ENCODE assay signal across 20 cellular contexts in genomic region chr15:90933310-90933709, GRCh38.
DNase-seq lines count a peak whose midpoint lies in the region; TF ChIP-seq lines count a peak whose summit lies in the region.
"Had no signal": no experiment of that assay in that cellular context is flagged by ENCODE, and none has a peak within 500 bp of the region (broad histone marks: within the 10 kb centered on the region; RNA-seq: fewer than 3 reads in every experiment).

No MANE protein-coding gene starts in this region.

- peaks cover 64% of the 10 kb centered on the region for H3K4me1 Mint-ChIP-seq in activated T-cell treated with anti-CD3 and anti-CD28 coated beads, Interleukin-2, amount 50 U/mL, for 24 hours (ENCODE audit: low read depth)

- H3K27me3 ChIP-seq in OCI-LY1 (ENCODE audit: insufficient read depth, low read length) (no peaks in the 10 kb centered on the region), neutrophil (no peaks in the 10 kb centered on the region)
- H3K27me3 ChIP-seq: breast epithelium, hepatocyte, upper lobe of right lung had no signal

- no peaks in the 10 kb centered on the region for H4K20me1 ChIP-seq in OCI-LY1 (ENCODE audit: insufficient read depth, low read length)

- in situ Hi-C loops in astrocyte of the spinal cord (cut with HindIII; ENCODE audit: low sequenced_read_pairs): no loop called here

- DNase-seq in activated T-cell treated with anti-CD3 and anti-CD28 coated beads, Interleukin-2, amount 50 U/mL, for 24 hours: no peak
- DNase-seq in activated T-cell treated with anti-CD3 and anti-CD28 coated beads, Interleukin-2, amount 50 U/mL, for 48 hours: no peak
- DNase-seq in astrocyte of the spinal cord (ENCODE audit: low read depth, low spot score): no peak
- DNase-seq in Kasumi-1 (lab: John Stamatoyannopoulos, UW): no peak
- DNase-seq in GOT3 (lab: John Stamatoyannopoulos, UW): no peak
- no peak for DNase-seq in SHP77 treated with DMSO at 0.1 percent for 48 hours (lab: John Stamatoyannopoulos, UW)
- DNase-seq: Calu3, GDM1, H9, MV-4-11, NCI-H2081, NCI-H526 treated with DMSO at 0.1 percent for 48 hours, upper lobe of right lung had no signal

- H3K27me3 Mint-ChIP-seq in activated T-cell treated with anti-CD3 and anti-CD28 coated beads, Interleukin-2, amount 50 U/mL, for 24 hours: no peaks in the 10 kb centered on the region

- no peak overlapping the region for H3K4me3 Mint-ChIP-seq in activated T-cell treated with anti-CD3 and anti-CD28 coated beads, Interleukin-2, amount 50 U/mL, for 24 hours

- H3K9me3 ChIP-seq in OCI-LY1 (ENCODE audit: low read length) (no peaks in the 10 kb centered on the region), neutrophil (no peaks in the 10 kb centered on the region)
- H3K9me3 ChIP-seq: breast epithelium, upper lobe of right lung had no signal

- no peak overlapping the region for H3K4me3 ChIP-seq in OCI-LY1 (ENCODE audit: low read depth, low read length, poor library complexity, severe bottlenecking)
- no peak overlapping the region for H3K4me3 ChIP-seq in astrocyte of the spinal cord (ENCODE audit: low read depth, low read length)
- no peak overlapping the region for H3K4me3 ChIP-seq in neutrophil (ENCODE audit: low read depth in 1 of 2, low read length in 1 of 2)
- H3K4me3 ChIP-seq: hepatocyte, smooth muscle cell, upper lobe of right lung had no signal

- H3K27ac Mint-ChIP-seq in activated T-cell treated with anti-CD3 and anti-CD28 coated beads, Interleukin-2, amount 50 U/mL, for 24 hours: peak overlapping the region; percentile 99
- H3K27ac Mint-ChIP-seq: H9 had no signal

- H3K9me3 Mint-ChIP-seq in activated T-cell treated with anti-CD3 and anti-CD28 coated beads, Interleukin-2, amount 50 U/mL, for 24 hours: no peaks in the 10 kb centered on the region
- H3K9me3 Mint-ChIP-seq: H9, mesothelial cell of epicardium had no signal

- peaks cover 47% of the 10 kb centered on the region for H3K36me3 Mint-ChIP-seq in activated T-cell treated with anti-CD3 and anti-CD28 coated beads, Interleukin-2, amount 50 U/mL, for 24 hours (ENCODE audit: low read depth)

- no peak overlapping the region for H2AFZ ChIP-seq in OCI-LY1 (ENCODE audit: low read length)
- H2AFZ ChIP-seq: hepatocyte had no signal

- no peaks in the 10 kb centered on the region for H3F3A ChIP-seq in OCI-LY1 (ENCODE audit: insufficient read depth, low read length)

- no peaks in the 10 kb centered on the region for H3K9me2 ChIP-seq in OCI-LY1 (ENCODE audit: low read depth, low read length)

- H3K4me1 ChIP-seq in OCI-LY1 (ENCODE audit: insufficient read depth, low read length, severe bottlenecking) (peaks cover 56% of the 10 kb centered on the region), neutrophil (ENCODE audit: control insufficient read depth in 1 of 2, insufficient read depth in 1 of 2, low read depth in 1 of 2, low read length in 1 of 2) (peaks cover 76 to 86% of the 10 kb centered on the region in 2 experiments)

- H3K27ac ChIP-seq in OCI-LY1 (ENCODE audit: low read depth, low read length, poor library complexity, severe bottlenecking) (peak overlapping the region; percentile 34), neutrophil (peak overlapping the region; percentile 91)
- H3K27ac ChIP-seq: hepatocyte had no signal

- H3K4me2 ChIP-seq in OCI-LY1 (ENCODE audit: low read length): no peak overlapping the region

- TF ChIP-seq CTCF in OCI-LY1 (IDR thresholded peaks at IDR 0.05; ENCODE audit: low read length): no peak
- peak; percentile 2 for TF ChIP-seq CTCF in astrocyte of the spinal cord (IDR thresholded peaks at IDR 0.05; ENCODE audit: low read depth, low read length)
- no peak for TF ChIP-seq CTCF in neutrophil (IDR thresholded peaks at IDR 0.05)

- H3K79me2 ChIP-seq in OCI-LY1 (ENCODE audit: insufficient read depth, low read length): no peaks in the 10 kb centered on the region
- H3K79me2 ChIP-seq: parathyroid adenoma had no signal

- H3K36me3 ChIP-seq in OCI-LY1 (ENCODE audit: insufficient read depth, low read length) (peaks cover 9% of the 10 kb centered on the region; the same call in 1 of the 2 replicates), neutrophil (peaks cover 4% of the 10 kb centered on the region)
- H3K36me3 ChIP-seq: breast epithelium had no signal

- no peak overlapping the region for H3K9ac ChIP-seq in OCI-LY1 (ENCODE audit: low read length)
- H3K9ac ChIP-seq: parathyroid adenoma had no signal
